In the genomic region with DNA sequence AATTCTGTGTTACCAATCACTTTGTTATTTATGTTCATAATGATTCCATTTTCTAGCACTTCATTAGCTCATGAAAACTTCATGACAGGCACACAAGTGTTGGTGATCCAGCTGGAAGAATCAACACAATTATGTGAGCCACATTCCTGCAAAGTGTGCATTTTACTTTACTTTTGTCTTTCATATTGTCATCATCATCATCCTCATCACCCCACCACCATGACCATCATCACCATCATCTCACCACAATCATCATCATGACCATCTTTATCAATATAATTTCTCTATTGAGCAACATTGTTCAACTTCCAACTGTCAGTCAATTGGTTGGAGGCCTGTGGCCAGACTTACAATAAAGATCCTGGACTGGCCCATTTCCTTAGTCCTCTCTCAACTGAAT, we compare ENCODE assay signal across 35 cellular contexts.
DNase-seq lines count a peak whose midpoint lies in the region; ATAC-seq, FAIRE-seq and TF ChIP-seq lines count a peak whose summit lies in the region.
"Had no signal": no experiment of that assay in that cellular context is flagged by ENCODE, and none has a peak within 500 bp of the region (broad histone marks: within the 10 kb centered on the region; RNA-seq: fewer than 3 reads in every experiment).

No MANE protein-coding gene starts in this region.

- H3K4me1 ChIP-seq in HepG2 (ENCODE audit: insufficient read depth, low read length) = peaks cover 12% of the 10 kb centered on the region; the same call in 1 of the 2 replicates
- peaks cover 0 to 6% (median 0%) of the 10 kb centered on the region in 4 donors for H3K4me1 ChIP-seq in right lobe of liver
- no peaks in the 10 kb centered on the region for H3K4me1 ChIP-seq in HEK293 (ENCODE audit: control insufficient read depth, insufficient read depth, low read length)
- peaks cover 0 to 3% of the 10 kb centered on the region in 2 experiments; a peak in 2 of 5 replicates for H3K4me1 ChIP-seq in K562 (replicated peaks in 1 of 2; ENCODE audit: control insufficient read depth in 2 of 2, insufficient read depth in 2 of 2, low read length in 2 of 2)
- H3K4me1 ChIP-seq: BE2C, Caco-2 had no signal

- POLR2A ChIA-PET in HepG2 (lab: Yijun Ruan, JAX) = no interaction called here
- POLR2A ChIA-PET in HEK293 (lab: Yijun Ruan, JAX) = no interaction called here
- POLR2A ChIA-PET in K562 (lab: Yijun Ruan, JAX) = interaction anchor here (1.0 kb wide), 1 partner anchor 45 kb away, joined by 3 read pairs; no protein-coding TSS in a partner anchor

- in situ Hi-C loops in HepG2 (cut with HindIII; ENCODE audit: extremely low pct_ligation_motif_present, low pct_unique_long_range_greater_than_20kb) (no loop called here), K562 (cut with MboI) (loop anchor here (5.0 kb wide), 1 partner anchor 476 kb away; no protein-coding TSS in a partner anchor)

- H3K4me3 ChIP-seq in HepG2 (replicated peaks in 1 of 3; ENCODE audit: insufficient read depth in 1 of 3, low read depth in 2 of 3, low read length in 3 of 3) (no peak overlapping the region), right lobe of liver (no peak overlapping the region), HEK293 (ENCODE audit: low read depth, low read length) (no peak overlapping the region), K562 (no peak overlapping the region)
- H3K4me3 ChIP-seq: A549; BLaER1; BLaER1 treated with 17β-estradiol and CSF1 and Interleukin-3, amounts not matched to agents 10 nM and 100 nM had no signal

- H3K27ac ChIP-seq in HepG2 (ENCODE audit: extremely low read length, insufficient read depth, low read length) (no peak overlapping the region), right lobe of liver (no peak overlapping the region), HEK293 (ENCODE audit: extremely low read depth, low read depth, low read length) (no peak overlapping the region), K562 (ENCODE audit: extremely low read depth, low read depth, low read length) (no peak overlapping the region)
- H3K27ac ChIP-seq: 22Rv1; A549; BLaER1; BLaER1 treated with 17β-estradiol and CSF1 and Interleukin-3, amounts not matched to agents 10 nM and 100 nM; C4-2B had no signal

- H3K4me1 Mint-ChIP-seq in activated naive CD4-positive, alpha-beta T cell treated with anti-CD3 and anti-CD28 coated beads, Interleukin-2, amount 10 ng/mL, durations not matched to agents 7 days and 5 days = peaks cover 11% of the 10 kb centered on the region

- no peaks in the 10 kb centered on the region for H3K9me3 Mint-ChIP-seq in activated naive CD4-positive, alpha-beta T cell treated with anti-CD3 and anti-CD28 coated beads, Interleukin-2, amount 10 ng/mL, durations not matched to agents 7 days and 5 days
- H3K9me3 Mint-ChIP-seq: CD4-positive, alpha-beta T cell; CD8-positive, alpha-beta memory T cell; CD8-positive, alpha-beta T cell had no signal

- H3K9ac ChIP-seq in HepG2 (ENCODE audit: insufficient read depth, low read depth, low read length) (no peak overlapping the region), K562 (ENCODE audit: insufficient read depth in 1 of 2, low read depth in 2 of 2, low read length in 2 of 2) (no peak overlapping the region)
- H3K9ac ChIP-seq: BLaER1; BLaER1 treated with 17β-estradiol and CSF1 and Interleukin-3, amounts not matched to agents 10 nM and 100 nM had no signal

- H4K20me1 ChIP-seq in HepG2 (ENCODE audit: insufficient read depth, low read length) (no peaks in the 10 kb centered on the region), K562 (replicated peaks; ENCODE audit: control insufficient read depth, insufficient read depth, low read length) (no peaks in the 10 kb centered on the region)
- H4K20me1 ChIP-seq: BLaER1; BLaER1 treated with 17β-estradiol and CSF1 and Interleukin-3, amounts not matched to agents 10 nM and 100 nM had no signal

- no peak overlapping the region for H3K4me2 ChIP-seq in HepG2 (ENCODE audit: low read depth, low read length)
- no peak overlapping the region for H3K4me2 ChIP-seq in K562 (ENCODE audit: insufficient read depth, low read length)
- H3K4me2 ChIP-seq: A549; BLaER1; BLaER1 treated with 17β-estradiol and CSF1 and Interleukin-3, amounts not matched to agents 10 nM and 100 nM had no signal

- no peak for TF ChIP-seq CTCF in HepG2 (CRISPR knock-in tag; IDR thresholded peaks at IDR 0.05)
- no peak for TF ChIP-seq CTCF in right lobe of liver (IDR thresholded peaks at IDR 0.05)
- TF ChIP-seq CTCF in HEK293 (tag by site-specific recombination; IDR thresholded peaks at IDR 0.05) = no peak
- no peak for TF ChIP-seq CTCF in K562 (IDR thresholded peaks at IDR 0.05 in 2 of 3, conservative IDR thresholded peaks at IDR 0.05 in 1 of 3; ENCODE audit: insufficient read depth in 2 of 3, low read depth in 1 of 3, low read length in 3 of 3)

- no peak for TF ChIP-seq RAD21 in HepG2 (CRISPR knock-in tag; IDR thresholded peaks at IDR 0.05)
- no peak for TF ChIP-seq RAD21 in K562 (CRISPR knock-in tag; conservative IDR thresholded peaks at IDR 0.05 in 1 of 2, IDR thresholded peaks at IDR 0.05 in 1 of 2)

- H3K79me2 ChIP-seq in HepG2 (ENCODE audit: insufficient read depth, low read length) (no peaks in the 10 kb centered on the region), K562 (ENCODE audit: control insufficient read depth, insufficient read depth, low read length) (no peaks in the 10 kb centered on the region)

- no peak overlapping the region for H3K27ac Mint-ChIP-seq in activated naive CD4-positive, alpha-beta T cell treated with anti-CD3 and anti-CD28 coated beads, Interleukin-2, amount 10 ng/mL, durations not matched to agents 7 days and 5 days
- H3K27ac Mint-ChIP-seq: B cell; CD14-positive monocyte; CD4-positive, alpha-beta memory T cell; CD4-positive, alpha-beta T cell; CD4-positive, CD25-positive, alpha-beta regulatory T cell; CD8-positive, alpha-beta memory T cell; CD8-positive, alpha-beta T cell had no signal

- H3K4me3 Mint-ChIP-seq in activated naive CD4-positive, alpha-beta T cell treated with anti-CD3 and anti-CD28 coated beads, Interleukin-2, amount 10 ng/mL, durations not matched to agents 7 days and 5 days = no peak overlapping the region
- H3K4me3 Mint-ChIP-seq: B cell; CD14-positive monocyte; CD4-positive, alpha-beta memory T cell; CD4-positive, alpha-beta T cell; CD4-positive, CD25-positive, alpha-beta regulatory T cell; CD8-positive, alpha-beta T cell had no signal

- H3K27me3 Mint-ChIP-seq in activated naive CD4-positive, alpha-beta T cell treated with anti-CD3 and anti-CD28 coated beads, Interleukin-2, amount 10 ng/mL, durations not matched to agents 7 days and 5 days = peaks cover 27% of the 10 kb centered on the region

- FAIRE-seq in HepG2 (lab: Jason Lieb, UNC) = no peak
- FAIRE-seq in K562 (lab: Jason Lieb, UNC) = no peak
- FAIRE-seq: A204.1, A549, D721Med had no signal

- H3K9me3 ChIP-seq in HepG2 (ENCODE audit: low read length) (no peaks in the 10 kb centered on the region), right lobe of liver (no peaks in the 10 kb centered on the region), HEK293 (ENCODE audit: control insufficient read depth, insufficient read depth, low read depth, low read length) (no peaks in the 10 kb centered on the region), K562 (replicated peaks; ENCODE audit: control insufficient read depth, insufficient read depth, low read depth, low read length) (no peaks in the 10 kb centered on the region)
- H3K9me3 ChIP-seq: A549; BE2C; BLaER1; BLaER1 treated with 17β-estradiol and CSF1 and Interleukin-3, amounts not matched to agents 10 nM and 100 nM; Caco-2 had no signal

- ATAC-seq in HepG2 (no peak), right lobe of liver (no peak), K562 (no peak)
- ATAC-seq: A549; CD8-positive, alpha-beta T cell had no signal

- H2AFZ ChIP-seq in HepG2 (ENCODE audit: low read length) (no peak overlapping the region), K562 (ENCODE audit: low read depth, low read length) (no peak overlapping the region)

- no peak for TF ChIP-seq EP300 in HepG2 (IDR thresholded peaks at IDR 0.05; ENCODE audit: low read depth in 2 of 2, low read length in 2 of 2)
- no peak for TF ChIP-seq EP300 in HepG2 (CRISPR knock-in tag; IDR thresholded peaks at IDR 0.05; ENCODE audit: borderline replicate concordance)
- no peak for TF ChIP-seq EP300 in K562 (IDR thresholded peaks at IDR 0.05; ENCODE audit: low read length)

- H3K27me3 ChIP-seq in HepG2 (ENCODE audit: control insufficient read depth in 1 of 2, insufficient read depth in 2 of 2, low read length in 2 of 2) (peaks cover 0 to 4% of the 10 kb centered on the region in 2 experiments; a peak in 1 of 5 replicates), right lobe of liver (peaks cover 0 to 10% of the 10 kb centered on the region in 2 donors), K562 (ENCODE audit: control insufficient read depth in 2 of 2, insufficient read depth in 2 of 2, low read length in 2 of 2) (no peaks in the 10 kb centered on the region)
- H3K27me3 ChIP-seq: BE2C, BLaER1 had no signal

- CTCF ChIA-PET in HepG2 (lab: Yijun Ruan, JAX; ENCODE audit: low intra/inter-chr PET ratio, low total read pairs) (no interaction called here), HEK293 (lab: Yijun Ruan, JAX) (interaction anchor here (1.0 kb wide), 2 partner anchors 10 to 481 kb away, joined by 3 to 4 read pairs; no protein-coding TSS in a partner anchor), K562 (lab: Yijun Ruan, JAX; ENCODE audit: low intra/inter-chr PET ratio) (no interaction called here)
- CTCF ChIA-PET in activated naive CD4-positive, alpha-beta T cell treated with anti-CD3 and anti-CD28 coated beads, Interleukin-2, amount 10 ng/mL, durations not matched to agents 7 days and 5 days (lab: Charles Lee) = interaction anchor here (0.7 kb wide), 1 partner anchor 48 kb away, joined by 3 read pairs; no protein-coding TSS in a partner anchor

- H3K9me1 ChIP-seq in K562 (ENCODE audit: control insufficient read depth, insufficient read depth, low read length) = no peaks in the 10 kb centered on the region

- no TSS peak for BruUV-seq in HepG2 (replicated peaks; lab: Mats Ljungman, UMichigan)
- no TSS peak for BruUV-seq in K562 (replicated peaks; lab: Mats Ljungman, UMichigan)

- TF ChIP-seq POLR2A in HepG2 (IDR thresholded peaks at IDR 0.05; ENCODE audit: insufficient read depth in 1 of 2, low read depth in 2 of 2, low read length in 2 of 2) = no peak
- no peak for TF ChIP-seq POLR2A in right lobe of liver (IDR thresholded peaks at IDR 0.05)
- TF ChIP-seq POLR2A in K562 (conservative IDR thresholded peaks at IDR 0.05) = no peak

- H3K36me3 Mint-ChIP-seq in activated naive CD4-positive, alpha-beta T cell treated with anti-CD3 and anti-CD28 coated beads, Interleukin-2, amount 10 ng/mL, durations not matched to agents 7 days and 5 days = no peaks in the 10 kb centered on the region
- H3K36me3 Mint-ChIP-seq: CD14-positive monocyte; CD4-positive, alpha-beta memory T cell; CD4-positive, CD25-positive, alpha-beta regulatory T cell; CD8-positive, alpha-beta memory T cell; CD8-positive, alpha-beta T cell had no signal

- intact Hi-C loops in HepG2 (cut with micrococcal nuclease; ENCODE audit: unreplicated experiment) (no loop called here), right lobe of liver (cut with DNase I) (no loop called here), K562 (cut with micrococcal nuclease) (no loop called here)

- DNase-seq in HepG2 (ENCODE audit: low spot score) (no peak), right lobe of liver (no peak), K562 (ENCODE audit: extremely low read depth in 1 of 4, low spot score in 3 of 4) (no peak), NCI-H774 (lab: John Stamatoyannopoulos, UW) (no peak)
- no peak for DNase-seq in activated naive CD4-positive, alpha-beta T cell treated with anti-CD3 and anti-CD28 coated beads, Interleukin-2, amount 10 ng/mL, durations not matched to agents 7 days and 5 days
- DNase-seq: 8988T; ACHN; AML-193; BE2C; C1 segment of cervical spinal cord; Caco-2; Calu3; CD4-positive, alpha-beta memory T cell; CD4-positive, alpha-beta T cell; CD4-positive, CD25-positive, alpha-beta regulatory T cell; CD8-positive, alpha-beta memory T cell; CD8-positive, alpha-beta T cell; COR-L47; DMS 273 treated with DMSO at 0.1 percent for 48 hours; DMS153; DMS53; DMS79; DMS79 treated with DMSO at 0.1 percent for 48 hours; DND-41; EL had no signal

- H3K36me3 ChIP-seq in HepG2 (replicated peaks in 1 of 2; ENCODE audit: control insufficient read depth in 1 of 2, insufficient read depth in 2 of 2, low read length in 2 of 2) (no peaks in the 10 kb centered on the region), right lobe of liver (no peaks in the 10 kb centered on the region), HEK293 (ENCODE audit: control insufficient read depth in 2 of 2, insufficient read depth in 1 of 2, low read length in 2 of 2) (no peaks in the 10 kb centered on the region), K562 (ENCODE audit: control insufficient read depth, insufficient read depth, low read length) (no peaks in the 10 kb centered on the region)
- H3K36me3 ChIP-seq: BE2C; BLaER1; BLaER1 treated with 17β-estradiol and CSF1 and Interleukin-3, amounts not matched to agents 10 nM and 100 nM had no signal

Comparison
In these comparisons a context has a peak if more than half of its experiments do, and no peak if none do; other contexts are left out.
1. CTCF ChIA-PET loops: an anchor here in HEK293 (1.0 kb wide) and activated naive CD4-positive, alpha-beta T cell treated with anti-CD3 and anti-CD28 coated beads, Interleukin-2, amount 10 ng/mL, durations not matched to agents 7 days and 5 days (0.7 kb wide); none called in HepG2 and K562.